ENCODE assay signal across 7 cellular contexts in genomic region chr7:120988591-120989299, GRCh38. TPM values are rescaled to one million over a fixed set of nuclear protein-coding genes. Genes with fewer than 3 reads are reported as not detected.
DNase-seq lines count a peak whose midpoint lies in the region; ATAC-seq and TF ChIP-seq lines count a peak whose summit lies in the region.

Gene CPED1, plus strand, starts transcription at chr7:120988711. Its CDS starts 911 bp downstream, at chr7:120989622.

- peak; percentile 26 for DNase-seq in GM13977 (ENCODE audit: low spot score)
- peak; percentile 83 for DNase-seq in HFFc6
- peak; percentile 50 for DNase-seq in NCI-H146 (lab: John Stamatoyannopoulos, UW)
- peak; percentile 71 for DNase-seq in activated CD8-positive, alpha-beta memory T cell treated with anti-CD3 and anti-CD28 coated beads, Interleukin-2, amount 50 U/mL, for 48 hours
- peak; percentile 60 for DNase-seq in stomach

- in situ Hi-C loops in GM13977 (cut with MboI; ENCODE audit: low pct_unique_long_range_greater_than_20kb, low sequenced_read_pairs, unreplicated experiment), result no loop called here

- H3K4me1 Mint-ChIP-seq in HFFc6 (ENCODE audit: low read depth), result peaks cover 38% of the 10 kb centered on the region

- H3K27me3 ChIP-seq in mononuclear cell (ENCODE audit: insufficient read depth, low read length) (peaks cover 35% of the 10 kb centered on the region), stomach (peaks cover 0 to 5% (median 3%) of the 10 kb centered on the region in 3 donors)

- H3K27ac Mint-ChIP-seq in HFFc6, result peak within 1 kb of the TSS; percentile 88

- no peak for TF ChIP-seq POLR2A in stomach (IDR thresholded peaks at IDR 0.05)

- H3K9me3 Mint-ChIP-seq in HFFc6, result no peaks in the 10 kb centered on the region

- peaks cover 29% of the 10 kb centered on the region for H3K36me3 Mint-ChIP-seq in HFFc6 (ENCODE audit: low read depth)

- H3K36me3 ChIP-seq in stomach, result no peaks in the 10 kb centered on the region

- no peaks in the 10 kb centered on the region for H3K9me3 ChIP-seq in mononuclear cell (ENCODE audit: low read depth, low read length)
- no peaks in the 10 kb centered on the region for H3K9me3 ChIP-seq in stomach

- peaks cover 24% of the 10 kb centered on the region for H3K4me1 ChIP-seq in mononuclear cell (ENCODE audit: insufficient read depth, low read length)
- peaks cover 0 to 30% (median 16%) of the 10 kb centered on the region in 4 donors for H3K4me1 ChIP-seq in stomach

- TF ChIP-seq CTCF in GM13977 (IDR thresholded peaks at IDR 0.05; ENCODE audit: extremely low read depth, insufficient read depth, missing control alignments) (no peak), HFFc6 (IDR thresholded peaks at IDR 0.05) (no peak), stomach (IDR thresholded peaks at IDR 0.05) (no peak)

- WGBS in stomach, 5 donors, result 1 to 2% (median 1%) methylated on average over 28 of the region's 28 CpGs

- peak; percentile 77 for ATAC-seq in esophagus mucosa

- H3K27ac ChIP-seq in stomach, result peak within 1 kb of the TSS; percentile 31 to 90 (median 85)

- intact Hi-C loops in stomach (cut with DNase I; ENCODE audit: low total_unique reads), result loop anchor here (5.0 to 10.0 kb wide), 2 partner anchors 94 to 126 kb away; no protein-coding TSS in a partner anchor

- no peak for TF ChIP-seq EP300 in stomach (IDR thresholded peaks at IDR 0.05)

- peak within 1 kb of the TSS; percentile 92 for H3K4me3 Mint-ChIP-seq in HFFc6

- peak within 1 kb of the TSS; percentile 28 for H3K4me3 ChIP-seq in mononuclear cell (ENCODE audit: low read length)
- H3K4me3 ChIP-seq in stomach, result peak within 1 kb of the TSS; percentile 41 to 54 (median 48)

- H3K27me3 Mint-ChIP-seq in HFFc6 (ENCODE audit: insufficient read depth), result peaks cover 2% of the 10 kb centered on the region; the same call in 1 of the 2 replicates

RNA-seq across cellular contexts. Expression of gene CPED1, which starts in this region (rescaled TPM):
- total RNA-seq in HFFc6 (2021; fragmentation: NEBNext Ultra II Directional; extraction: Animal tissue kit (Norgen Biotek cat#: 25700)), result 100 to 1,000 TPM in 2 of 6 experiments, 10 to 100 TPM in 4; 85.0 to 112 (median 95.9) TPM
- 0.76 TPM for total RNA-seq in esophagus mucosa
- 4.6 TPM for total RNA-seq in mononuclear cell
- 10 to 100 TPM in 4 of 5 donors, 1 to 10 TPM in 1; 8.4 to 58.7 (median 44.9) TPM for total RNA-seq in stomach
- polyA plus RNA-seq in stomach, result 1 to 10 TPM; 3.0 to 3.7 (median 3.2) TPM

Comparison
In these comparisons a context has a peak if more than half of its experiments do, and no peak if none do; other contexts are left out.
1. Peak in every context shown above with its lines: DNase-seq, ATAC-seq, H3K4me3 ChIP-seq and H3K27ac ChIP-seq.
2. Peak in ATAC-seq in esophagus mucosa; RNA of the gene not detected or under 1 TPM.
3. DNase-seq: peak in every context shown above with its lines; median percentile 83 in HFFc6; 71 in activated CD8-positive, alpha-beta memory T cell treated with anti-CD3 and anti-CD28 coated beads, Interleukin-2, amount 50 U/mL, for 48 hours; 60 in stomach; 50 in NCI-H146; 26 in GM13977.